Comparison of ENCODE assay signal across 1 cellular context in the genomic region with DNA sequence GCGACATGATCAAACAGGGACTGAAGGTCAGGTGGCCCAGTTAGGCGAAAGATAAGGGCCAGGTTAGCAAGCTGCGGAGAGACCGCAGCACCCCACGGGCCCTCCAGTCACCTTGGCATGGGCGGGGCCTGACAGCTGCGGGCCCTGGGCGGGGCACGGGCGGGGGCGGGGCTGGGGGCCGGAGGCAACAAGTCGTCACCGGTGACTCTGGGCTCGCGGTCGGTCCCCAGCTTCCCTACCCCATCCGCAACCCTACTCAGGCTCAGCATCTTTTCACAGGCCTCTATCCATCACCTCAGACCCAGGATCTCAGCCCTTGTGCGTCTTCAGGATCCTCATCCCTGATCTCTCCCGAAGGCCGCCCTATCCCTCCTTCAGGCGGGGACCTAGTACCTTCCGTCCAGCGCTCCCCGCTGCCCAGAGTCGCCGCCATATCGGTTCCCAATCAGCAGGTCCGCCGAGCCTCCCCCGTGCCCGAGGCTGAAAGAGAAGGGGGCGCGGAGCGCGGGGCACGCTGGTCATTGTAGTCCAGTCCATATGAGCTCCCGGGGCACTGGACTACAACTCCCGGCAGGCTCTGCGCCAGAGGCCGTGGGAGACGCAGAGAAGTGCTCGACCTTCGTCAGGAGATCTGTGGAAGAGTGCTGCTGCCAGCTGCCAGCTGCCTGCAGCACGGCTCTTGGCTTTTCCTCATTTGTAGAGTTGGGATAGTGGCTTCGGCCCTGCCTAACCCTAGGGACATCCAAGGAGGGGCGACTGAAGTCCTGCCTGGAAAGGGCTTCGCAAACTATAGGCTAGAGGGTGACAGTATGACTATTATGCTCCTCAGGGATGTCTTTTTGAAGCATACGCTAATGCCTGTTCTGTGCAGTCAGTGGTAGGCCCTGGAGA.
A peak's percentile ranks its signal among the peaks of the same experiment; 100 is the strongest.
TF ChIP-seq lines count a peak whose summit lies in the region.

A gene (minus strand): TSS at position 513 of the 891 bp plus-strand sequence. CDS start 80 bp downstream, at position 433.

TF ChIP-seq in HepG2, 621 proteins besides CTCF, POLR2A, EP300 and RAD21 (continued from another document and continues in another):
- peak; percentile 100 for TF ChIP-seq THAP11 (CRISPR knock-in tag; IDR thresholded peaks at IDR 0.05)
- TF ChIP-seq, protein P1, sequence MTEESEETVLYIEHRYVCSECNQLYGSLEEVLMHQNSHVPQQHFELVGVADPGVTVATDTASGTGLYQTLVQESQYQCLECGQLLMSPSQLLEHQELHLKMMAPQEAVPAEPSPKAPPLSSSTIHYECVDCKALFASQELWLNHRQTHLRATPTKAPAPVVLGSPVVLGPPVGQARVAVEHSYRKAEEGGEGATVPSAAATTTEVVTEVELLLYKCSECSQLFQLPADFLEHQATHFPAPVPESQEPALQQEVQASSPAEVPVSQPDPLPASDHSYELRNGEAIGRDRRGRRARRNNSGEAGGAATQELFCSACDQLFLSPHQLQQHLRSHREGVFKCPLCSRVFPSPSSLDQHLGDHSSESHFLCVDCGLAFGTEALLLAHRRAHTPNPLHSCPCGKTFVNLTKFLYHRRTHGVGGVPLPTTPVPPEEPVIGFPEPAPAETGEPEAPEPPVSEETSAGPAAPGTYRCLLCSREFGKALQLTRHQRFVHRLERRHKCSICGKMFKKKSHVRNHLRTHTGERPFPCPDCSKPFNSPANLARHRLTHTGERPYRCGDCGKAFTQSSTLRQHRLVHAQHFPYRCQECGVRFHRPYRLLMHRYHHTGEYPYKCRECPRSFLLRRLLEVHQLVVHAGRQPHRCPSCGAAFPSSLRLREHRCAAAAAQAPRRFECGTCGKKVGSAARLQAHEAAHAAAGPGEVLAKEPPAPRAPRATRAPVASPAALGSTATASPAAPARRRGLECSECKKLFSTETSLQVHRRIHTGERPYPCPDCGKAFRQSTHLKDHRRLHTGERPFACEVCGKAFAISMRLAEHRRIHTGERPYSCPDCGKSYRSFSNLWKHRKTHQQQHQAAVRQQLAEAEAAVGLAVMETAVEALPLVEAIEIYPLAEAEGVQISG (CRISPR knock-in tag; IDR thresholded peaks at IDR 0.05): peak; percentile 90
- no peak for TF ChIP-seq ZFP82 (CRISPR knock-in tag; IDR thresholded peaks at IDR 0.05; ENCODE audit: borderline replicate concordance)
- TF ChIP-seq SP4 (CRISPR knock-in tag; IDR thresholded peaks at IDR 0.05): peak; percentile 62
- TF ChIP-seq RFX3 (CRISPR knock-in tag; IDR thresholded peaks at IDR 0.05): 0 out of 2 replicates have a peak, but pooled peaks have one; percentile 12
- TF ChIP-seq NR3C1 (CRISPR knock-in tag; IDR thresholded peaks at IDR 0.05): no peak
- 0 out of 2 replicates have a peak, but pooled peaks have one; percentile 46 for TF ChIP-seq ZNF225 (CRISPR knock-in tag; IDR thresholded peaks at IDR 0.05)
- no peak for TF ChIP-seq SOX6 (IDR thresholded peaks at IDR 0.05)
- TF ChIP-seq SOX6 (CRISPR knock-in tag; IDR thresholded peaks at IDR 0.05): peak; percentile 59; the same call in 1 of the 2 replicates
- TF ChIP-seq NR2F2 (IDR thresholded peaks at IDR 0.05; ENCODE audit: borderline replicate concordance, low read depth): no peak
- TF ChIP-seq, protein P2, sequence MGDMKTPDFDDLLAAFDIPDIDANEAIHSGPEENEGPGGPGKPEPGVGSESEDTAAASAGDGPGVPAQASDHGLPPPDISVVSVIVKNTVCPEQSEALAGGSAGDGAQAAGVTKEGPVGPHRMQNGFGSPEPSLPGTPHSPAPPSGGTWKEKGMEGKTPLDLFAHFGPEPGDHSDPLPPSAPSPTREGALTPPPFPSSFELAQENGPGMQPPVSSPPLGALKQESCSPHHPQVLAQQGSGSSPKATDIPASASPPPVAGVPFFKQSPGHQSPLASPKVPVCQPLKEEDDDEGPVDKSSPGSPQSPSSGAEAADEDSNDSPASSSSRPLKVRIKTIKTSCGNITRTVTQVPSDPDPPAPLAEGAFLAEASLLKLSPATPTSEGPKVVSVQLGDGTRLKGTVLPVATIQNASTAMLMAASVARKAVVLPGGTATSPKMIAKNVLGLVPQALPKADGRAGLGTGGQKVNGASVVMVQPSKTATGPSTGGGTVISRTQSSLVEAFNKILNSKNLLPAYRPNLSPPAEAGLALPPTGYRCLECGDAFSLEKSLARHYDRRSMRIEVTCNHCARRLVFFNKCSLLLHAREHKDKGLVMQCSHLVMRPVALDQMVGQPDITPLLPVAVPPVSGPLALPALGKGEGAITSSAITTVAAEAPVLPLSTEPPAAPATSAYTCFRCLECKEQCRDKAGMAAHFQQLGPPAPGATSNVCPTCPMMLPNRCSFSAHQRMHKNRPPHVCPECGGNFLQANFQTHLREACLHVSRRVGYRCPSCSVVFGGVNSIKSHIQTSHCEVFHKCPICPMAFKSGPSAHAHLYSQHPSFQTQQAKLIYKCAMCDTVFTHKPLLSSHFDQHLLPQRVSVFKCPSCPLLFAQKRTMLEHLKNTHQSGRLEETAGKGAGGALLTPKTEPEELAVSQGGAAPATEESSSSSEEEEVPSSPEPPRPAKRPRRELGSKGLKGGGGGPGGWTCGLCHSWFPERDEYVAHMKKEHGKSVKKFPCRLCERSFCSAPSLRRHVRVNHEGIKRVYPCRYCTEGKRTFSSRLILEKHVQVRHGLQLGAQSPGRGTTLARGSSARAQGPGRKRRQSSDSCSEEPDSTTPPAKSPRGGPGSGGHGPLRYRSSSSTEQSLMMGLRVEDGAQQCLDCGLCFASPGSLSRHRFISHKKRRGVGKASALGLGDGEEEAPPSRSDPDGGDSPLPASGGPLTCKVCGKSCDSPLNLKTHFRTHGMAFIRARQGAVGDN (CRISPR knock-in tag; IDR thresholded peaks at IDR 0.05): peak; percentile 88
- no peak for TF ChIP-seq GABPA (IDR thresholded peaks at IDR 0.05; ENCODE audit: low read depth, low read length)
- peak; percentile 61 for TF ChIP-seq GABPA (CRISPR knock-in tag; IDR thresholded peaks at IDR 0.05; ENCODE audit: low read depth)
- TF ChIP-seq, protein P3, sequence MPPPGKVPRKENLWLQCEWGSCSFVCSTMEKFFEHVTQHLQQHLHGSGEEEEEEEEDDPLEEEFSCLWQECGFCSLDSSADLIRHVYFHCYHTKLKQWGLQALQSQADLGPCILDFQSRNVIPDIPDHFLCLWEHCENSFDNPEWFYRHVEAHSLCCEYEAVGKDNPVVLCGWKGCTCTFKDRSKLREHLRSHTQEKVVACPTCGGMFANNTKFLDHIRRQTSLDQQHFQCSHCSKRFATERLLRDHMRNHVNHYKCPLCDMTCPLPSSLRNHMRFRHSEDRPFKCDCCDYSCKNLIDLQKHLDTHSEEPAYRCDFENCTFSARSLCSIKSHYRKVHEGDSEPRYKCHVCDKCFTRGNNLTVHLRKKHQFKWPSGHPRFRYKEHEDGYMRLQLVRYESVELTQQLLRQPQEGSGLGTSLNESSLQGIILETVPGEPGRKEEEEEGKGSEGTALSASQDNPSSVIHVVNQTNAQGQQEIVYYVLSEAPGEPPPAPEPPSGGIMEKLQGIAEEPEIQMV (CRISPR knock-in tag; IDR thresholded peaks at IDR 0.05; ENCODE audit: low read depth): peak; percentile 94
- no peak for TF ChIP-seq RFXAP (CRISPR knock-in tag; IDR thresholded peaks at IDR 0.05; ENCODE audit: borderline replicate concordance)
- TF ChIP-seq, protein P4, sequence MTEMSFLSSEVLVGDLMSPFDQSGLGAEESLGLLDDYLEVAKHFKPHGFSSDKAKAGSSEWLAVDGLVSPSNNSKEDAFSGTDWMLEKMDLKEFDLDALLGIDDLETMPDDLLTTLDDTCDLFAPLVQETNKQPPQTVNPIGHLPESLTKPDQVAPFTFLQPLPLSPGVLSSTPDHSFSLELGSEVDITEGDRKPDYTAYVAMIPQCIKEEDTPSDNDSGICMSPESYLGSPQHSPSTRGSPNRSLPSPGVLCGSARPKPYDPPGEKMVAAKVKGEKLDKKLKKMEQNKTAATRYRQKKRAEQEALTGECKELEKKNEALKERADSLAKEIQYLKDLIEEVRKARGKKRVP (CRISPR knock-in tag; IDR thresholded peaks at IDR 0.05): 0 out of 4 replicates have a peak, but pooled peaks of 1 of the 2 experiments have one; percentile 31
- TF ChIP-seq, protein P5, sequence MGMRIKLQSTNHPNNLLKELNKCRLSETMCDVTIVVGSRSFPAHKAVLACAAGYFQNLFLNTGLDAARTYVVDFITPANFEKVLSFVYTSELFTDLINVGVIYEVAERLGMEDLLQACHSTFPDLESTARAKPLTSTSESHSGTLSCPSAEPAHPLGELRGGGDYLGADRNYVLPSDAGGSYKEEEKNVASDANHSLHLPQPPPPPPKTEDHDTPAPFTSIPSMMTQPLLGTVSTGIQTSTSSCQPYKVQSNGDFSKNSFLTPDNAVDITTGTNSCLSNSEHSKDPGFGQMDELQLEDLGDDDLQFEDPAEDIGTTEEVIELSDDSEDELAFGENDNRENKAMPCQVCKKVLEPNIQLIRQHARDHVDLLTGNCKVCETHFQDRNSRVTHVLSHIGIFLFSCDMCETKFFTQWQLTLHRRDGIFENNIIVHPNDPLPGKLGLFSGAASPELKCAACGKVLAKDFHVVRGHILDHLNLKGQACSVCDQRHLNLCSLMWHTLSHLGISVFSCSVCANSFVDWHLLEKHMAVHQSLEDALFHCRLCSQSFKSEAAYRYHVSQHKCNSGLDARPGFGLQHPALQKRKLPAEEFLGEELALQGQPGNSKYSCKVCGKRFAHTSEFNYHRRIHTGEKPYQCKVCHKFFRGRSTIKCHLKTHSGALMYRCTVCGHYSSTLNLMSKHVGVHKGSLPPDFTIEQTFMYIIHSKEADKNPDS (CRISPR knock-in tag; IDR thresholded peaks at IDR 0.05): 0 out of 2 replicates have a peak, but pooled peaks have one; percentile 64
- TF ChIP-seq ZNF160 (CRISPR knock-in tag; IDR thresholded peaks at IDR 0.05): 0 out of 2 replicates have a peak, but pooled peaks have one; percentile 34
- TF ChIP-seq HES4 (CRISPR knock-in tag; IDR thresholded peaks at IDR 0.05; ENCODE audit: borderline replicate concordance): 0 out of 2 replicates have a peak, but pooled peaks have one; percentile 74
- TF ChIP-seq, protein P6, sequence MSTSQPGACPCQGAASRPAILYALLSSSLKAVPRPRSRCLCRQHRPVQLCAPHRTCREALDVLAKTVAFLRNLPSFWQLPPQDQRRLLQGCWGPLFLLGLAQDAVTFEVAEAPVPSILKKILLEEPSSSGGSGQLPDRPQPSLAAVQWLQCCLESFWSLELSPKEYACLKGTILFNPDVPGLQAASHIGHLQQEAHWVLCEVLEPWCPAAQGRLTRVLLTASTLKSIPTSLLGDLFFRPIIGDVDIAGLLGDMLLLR (CRISPR knock-in tag; IDR thresholded peaks at IDR 0.05): 0 out of 2 replicates have a peak, but pooled peaks have one; percentile 44
- TF ChIP-seq NR1H2 (CRISPR knock-in tag; IDR thresholded peaks at IDR 0.05; ENCODE audit: borderline replicate concordance, low read depth): no peak
- no peak for TF ChIP-seq HNRNPL (IDR thresholded peaks at IDR 0.05; ENCODE audit: low read depth, low read length)
- no peak; the same call in 1 of the 2 replicates for TF ChIP-seq NFKB2 (CRISPR knock-in tag; IDR thresholded peaks at IDR 0.05; ENCODE audit: borderline replicate concordance)
- TF ChIP-seq ZSCAN31 (CRISPR knock-in tag; IDR thresholded peaks at IDR 0.05; ENCODE audit: low read depth): peak; percentile 78
- TF ChIP-seq KAT7 (CRISPR knock-in tag; IDR thresholded peaks at IDR 0.05; ENCODE audit: borderline replicate concordance): peak; percentile 83; the same call in 1 of the 2 replicates
- TF ChIP-seq NFATC3 (CRISPR knock-in tag; IDR thresholded peaks at IDR 0.05): peak; percentile 42; the same call in 1 of the 2 replicates
- TF ChIP-seq, protein P7, sequence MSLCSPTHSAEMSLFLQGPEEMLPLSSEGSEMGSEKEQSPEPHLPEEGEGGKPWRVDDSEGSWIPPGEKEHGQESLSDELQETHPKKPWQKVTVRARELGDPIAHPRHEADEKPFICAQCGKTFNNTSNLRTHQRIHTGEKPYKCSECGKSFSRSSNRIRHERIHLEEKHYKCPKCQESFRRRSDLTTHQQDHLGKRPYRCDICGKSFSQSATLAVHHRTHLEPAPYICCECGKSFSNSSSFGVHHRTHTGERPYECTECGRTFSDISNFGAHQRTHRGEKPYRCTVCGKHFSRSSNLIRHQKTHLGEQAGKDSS (CRISPR knock-in tag; IDR thresholded peaks at IDR 0.05; ENCODE audit: borderline replicate concordance, low read depth): peak; percentile 40; the same call in 1 of the 2 replicates
- no peak for TF ChIP-seq ZNF205 (CRISPR knock-in tag; IDR thresholded peaks at IDR 0.05)
- 0 out of 2 replicates have a peak, but pooled peaks have one; percentile 39 for TF ChIP-seq MXD4 (CRISPR knock-in tag; IDR thresholded peaks at IDR 0.05)
- TF ChIP-seq, protein P8, sequence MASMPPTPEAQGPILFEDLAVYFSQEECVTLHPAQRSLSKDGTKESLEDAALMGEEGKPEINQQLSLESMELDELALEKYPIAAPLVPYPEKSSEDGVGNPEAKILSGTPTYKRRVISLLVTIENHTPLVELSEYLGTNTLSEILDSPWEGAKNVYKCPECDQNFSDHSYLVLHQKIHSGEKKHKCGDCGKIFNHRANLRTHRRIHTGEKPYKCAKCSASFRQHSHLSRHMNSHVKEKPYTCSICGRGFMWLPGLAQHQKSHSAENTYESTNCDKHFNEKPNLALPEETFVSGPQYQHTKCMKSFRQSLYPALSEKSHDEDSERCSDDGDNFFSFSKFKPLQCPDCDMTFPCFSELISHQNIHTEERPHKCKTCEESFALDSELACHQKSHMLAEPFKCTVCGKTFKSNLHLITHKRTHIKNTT (CRISPR knock-in tag; IDR thresholded peaks at IDR 0.05): no peak
- no peak for TF ChIP-seq U2AF2 (IDR thresholded peaks at IDR 0.05; ENCODE audit: low read depth, low read length)
- no peak for TF ChIP-seq MATR3 (CRISPR knock-in tag; IDR thresholded peaks at IDR 0.05)
- TF ChIP-seq ZNF337 (CRISPR knock-in tag; IDR thresholded peaks at IDR 0.05; ENCODE audit: borderline replicate concordance, low read depth): peak; percentile 69; the same call in 1 of the 2 replicates
- peak; percentile 64; the same call in 1 of the 2 replicates for TF ChIP-seq ZNF124 (CRISPR knock-in tag; IDR thresholded peaks at IDR 0.05)
- 0 out of 2 replicates have a peak, but pooled peaks have one; percentile 34 for TF ChIP-seq ZNF709 (CRISPR knock-in tag; IDR thresholded peaks at IDR 0.05)
- no peak for TF ChIP-seq ZNF670 (CRISPR knock-in tag; IDR thresholded peaks at IDR 0.05; ENCODE audit: borderline replicate concordance)
- TF ChIP-seq, protein P9, sequence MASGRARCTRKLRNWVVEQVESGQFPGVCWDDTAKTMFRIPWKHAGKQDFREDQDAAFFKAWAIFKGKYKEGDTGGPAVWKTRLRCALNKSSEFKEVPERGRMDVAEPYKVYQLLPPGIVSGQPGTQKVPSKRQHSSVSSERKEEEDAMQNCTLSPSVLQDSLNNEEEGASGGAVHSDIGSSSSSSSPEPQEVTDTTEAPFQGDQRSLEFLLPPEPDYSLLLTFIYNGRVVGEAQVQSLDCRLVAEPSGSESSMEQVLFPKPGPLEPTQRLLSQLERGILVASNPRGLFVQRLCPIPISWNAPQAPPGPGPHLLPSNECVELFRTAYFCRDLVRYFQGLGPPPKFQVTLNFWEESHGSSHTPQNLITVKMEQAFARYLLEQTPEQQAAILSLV (CRISPR knock-in tag; IDR thresholded peaks at IDR 0.05; ENCODE audit: borderline replicate concordance): peak; percentile 28; the same call in 1 of the 2 replicates
- TF ChIP-seq, protein P10, sequence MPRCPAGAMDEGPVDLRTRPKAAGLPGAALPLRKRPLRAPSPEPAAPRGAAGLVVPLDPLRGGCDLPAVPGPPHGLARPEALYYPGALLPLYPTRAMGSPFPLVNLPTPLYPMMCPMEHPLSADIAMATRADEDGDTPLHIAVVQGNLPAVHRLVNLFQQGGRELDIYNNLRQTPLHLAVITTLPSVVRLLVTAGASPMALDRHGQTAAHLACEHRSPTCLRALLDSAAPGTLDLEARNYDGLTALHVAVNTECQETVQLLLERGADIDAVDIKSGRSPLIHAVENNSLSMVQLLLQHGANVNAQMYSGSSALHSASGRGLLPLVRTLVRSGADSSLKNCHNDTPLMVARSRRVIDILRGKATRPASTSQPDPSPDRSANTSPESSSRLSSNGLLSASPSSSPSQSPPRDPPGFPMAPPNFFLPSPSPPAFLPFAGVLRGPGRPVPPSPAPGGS (CRISPR knock-in tag; IDR thresholded peaks at IDR 0.05): peak; percentile 92
- TF ChIP-seq ZNF547 (CRISPR knock-in tag; IDR thresholded peaks at IDR 0.05): peak; percentile 34; the same call in 1 of the 2 replicates
